27 cellular contexts compared by ENCODE assay signal in the genomic region with DNA sequence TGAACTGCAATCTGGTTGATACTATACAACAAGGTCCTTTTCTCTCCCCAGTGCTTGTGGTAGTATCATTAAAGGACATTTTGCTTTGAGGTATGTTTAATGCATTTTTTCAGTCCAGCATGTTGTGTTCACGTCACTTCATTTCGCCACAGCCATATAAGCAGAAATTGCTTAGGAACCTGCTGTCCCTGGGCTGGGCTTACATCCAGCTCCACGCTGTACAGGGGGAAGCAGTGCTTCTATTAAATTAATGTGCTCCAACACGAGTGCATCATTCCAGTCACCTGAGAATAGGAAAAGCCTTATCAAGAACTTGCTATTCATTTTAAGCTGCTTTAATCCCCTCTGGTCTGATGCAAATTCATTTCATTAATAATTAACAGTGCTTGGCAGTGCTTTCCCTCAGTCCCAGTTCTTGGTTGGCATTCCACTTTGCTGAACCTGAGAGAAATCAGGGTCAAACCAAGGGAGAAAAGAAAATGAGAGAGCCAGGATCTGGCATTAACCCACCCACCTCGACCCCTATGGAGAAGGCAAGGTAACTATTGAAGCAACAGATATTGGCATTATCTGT.
"Had no signal": no experiment of that assay in that cellular context is flagged by ENCODE, and none has a peak within 500 bp of the region (broad histone marks: within the 10 kb centered on the region; RNA-seq: fewer than 3 reads in every experiment).

No MANE protein-coding gene starts in this region.

- ATAC-seq: activated CD8-positive, alpha-beta memory T cell treated with anti-CD3 and anti-CD28 coated beads, Interleukin-2, amount 10 ng/mL, durations not matched to agents 7 days and 5 days; activated CD8-positive, alpha-beta T cell treated with anti-CD3 and anti-CD28 coated beads for 36 hours; activated naive CD8-positive, alpha-beta T cell treated with anti-CD3 and anti-CD28 coated beads, Interleukin-2, amount 50 U/mL, for 24 hours; body of pancreas; left lung; right cardiac atrium; stimulated activated naive CD8-positive, alpha-beta T cell treated with anti-CD3 and anti-CD28 coated beads, Interleukin-15, Interleukin-2, amounts not matched to agents 100 U/mL and 50 U/mL, for 24 hours had no signal

- FAIRE-seq: frontal cortex, TTC549 had no signal

- H3K4me3 ChIP-seq: body of pancreas, esophagus muscularis mucosa, left lung, lung, prostate gland, upper lobe of left lung had no signal

- DNase-seq: activated CD4-positive, alpha-beta T cell treated with anti-CD3 and anti-CD28 coated beads, Interleukin-2, amount 10 ng/mL, durations not matched to agents 7 days and 5 days; activated CD4-positive, CD25-positive, alpha-beta regulatory T cell treated with anti-CD3 and anti-CD28 coated beads, Interleukin-2, amount 50 U/mL, for 72 hours; activated CD8-positive, alpha-beta memory T cell treated with anti-CD3 and anti-CD28 coated beads, Interleukin-2, amount 10 ng/mL, durations not matched to agents 7 days and 5 days; activated CD8-positive, alpha-beta T cell treated with anti-CD3 and anti-CD28 coated beads for 36 hours; activated effector memory CD4-positive, alpha-beta T cell treated with anti-CD3 and anti-CD28 coated beads, Interleukin-2, amount 50 U/mL, for 16 hours; activated naive CD4-positive, alpha-beta T cell treated with anti-CD3 and anti-CD28 coated beads, Interleukin-2, amount 10 ng/mL, durations not matched to agents 7 days and 5 days; activated naive CD8-positive, alpha-beta T cell treated with anti-CD3 and anti-CD28 coated beads, Interleukin-2, amount 50 U/mL, for 24 hours; activated T-cell treated with anti-CD3 and anti-CD28 coated beads for 4 hours; dermis blood vessel endothelial cell; effector CD8-positive, alpha-beta T cell; hypothalamus; islet precursor cell; left lung; naive B cell; occipital lobe; right cardiac atrium; stimulated activated CD4-positive, alpha-beta T cell treated with anti-CD3 and anti-CD28 coated beads, Interleukin-12 subunit alpha, Interleukin-12 subunit beta, amount 100 ng/mL, for 4 hours; stimulated activated CD4-positive, alpha-beta T cell treated with anti-CD3 and anti-CD28 coated beads, Interleukin-4, amount 100 ng/mL, for 4 hours; stimulated activated naive CD8-positive, alpha-beta T cell treated with anti-CD3 and anti-CD28 coated beads, Interleukin-15, Interleukin-2, amounts not matched to agents 100 U/mL and 50 U/mL, for 24 hours; upper lobe of left lung; WERI-Rb-1 had no signal
